Comparison of ENCODE assay signal across 15 cellular contexts in the genomic region with DNA sequence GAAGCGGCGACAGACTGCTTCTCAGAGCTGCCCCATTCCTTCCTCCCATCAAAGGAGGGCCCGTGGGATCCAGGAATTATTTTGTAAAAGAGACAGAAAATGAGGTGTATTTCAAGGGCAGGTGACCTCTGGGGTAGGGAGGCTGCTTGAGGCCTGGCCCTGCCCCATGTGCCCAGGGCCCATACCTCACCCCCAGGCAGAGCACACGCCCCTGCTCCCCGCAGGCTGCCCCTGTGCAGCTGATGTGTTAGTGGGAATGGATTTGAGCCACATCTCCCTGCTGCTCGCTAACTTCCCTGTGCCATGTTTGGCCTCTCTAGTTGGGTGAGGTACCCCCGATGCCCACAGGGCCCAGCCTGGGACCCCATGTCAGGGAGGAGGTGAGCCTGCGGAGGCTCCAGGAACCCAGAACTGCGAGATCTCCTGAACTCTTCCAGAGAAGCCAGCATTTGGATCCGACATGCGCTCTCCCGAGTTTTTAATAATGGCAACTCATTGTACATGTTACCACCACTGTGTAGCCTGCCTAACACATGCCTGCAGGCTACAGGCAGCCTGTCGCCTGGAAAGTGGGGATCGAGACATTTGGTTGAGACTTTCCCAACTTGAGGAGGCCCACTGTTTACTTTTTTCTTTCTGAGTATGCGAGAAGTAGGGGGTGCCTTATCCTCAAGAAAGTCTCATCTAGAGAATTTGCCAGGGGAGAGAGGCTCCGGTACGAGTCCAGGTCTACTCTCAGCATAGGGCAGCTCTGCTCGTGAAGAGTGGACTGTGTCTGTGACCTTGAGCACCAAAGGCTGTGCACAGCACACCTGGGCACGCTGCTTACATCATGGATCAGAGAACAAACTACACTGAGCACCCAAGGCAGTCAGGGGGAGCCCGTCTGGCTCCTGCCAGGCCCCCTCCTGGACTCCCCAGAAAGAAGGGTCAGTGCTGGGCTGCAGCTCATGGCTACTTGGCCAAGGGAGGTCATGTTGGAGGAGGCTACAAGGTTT.
"Had no signal": no experiment of that assay in that cellular context is flagged by ENCODE, and none has a peak within 500 bp of the region (broad histone marks: within the 10 kb centered on the region; RNA-seq: fewer than 3 reads in every experiment).

No MANE protein-coding gene starts in this region.

- H3K4me3 Mint-ChIP-seq: activated CD8-positive, alpha-beta memory T cell treated with anti-CD3 and anti-CD28 coated beads, Interleukin-2, amount 10 ng/mL, durations not matched to agents 7 days and 5 days; activated T-cell treated with anti-CD3 and anti-CD28 coated beads, Interleukin-2, amount 50 U/mL, for 24 hours; stimulated activated naive B cell treated with anti-CD40 and anti-IgM and Interleukin-4, amounts not matched to agents 10 μg/mL and 1 μg/mL and 100 μg/mL, for 72 hours had no signal

- H3K27ac Mint-ChIP-seq: activated CD8-positive, alpha-beta memory T cell treated with anti-CD3 and anti-CD28 coated beads, Interleukin-2, amount 10 ng/mL, durations not matched to agents 7 days and 5 days; activated T-cell treated with anti-CD3 and anti-CD28 coated beads, Interleukin-2, amount 50 U/mL, for 24 hours; naive B cell; progenitor cell of endocrine pancreas; stimulated activated naive B cell treated with anti-CD40 and anti-IgM and Interleukin-4, amounts not matched to agents 10 μg/mL and 1 μg/mL and 100 μg/mL, for 72 hours had no signal

- H3K36me3 ChIP-seq: upper lobe of left lung had no signal

- H3K36me3 Mint-ChIP-seq: activated CD8-positive, alpha-beta memory T cell treated with anti-CD3 and anti-CD28 coated beads, Interleukin-2, amount 10 ng/mL, durations not matched to agents 7 days and 5 days; naive B cell; stimulated activated naive B cell treated with anti-CD40 and anti-IgM and Interleukin-4, amounts not matched to agents 10 μg/mL and 1 μg/mL and 100 μg/mL, for 72 hours had no signal

- H3K4me3 ChIP-seq: upper lobe of left lung had no signal

- H3K9me3 Mint-ChIP-seq: activated T-cell treated with anti-CD3 and anti-CD28 coated beads, Interleukin-2, amount 50 U/mL, for 24 hours; naive B cell; stimulated activated naive B cell treated with anti-CD40 and anti-IgM and Interleukin-4, amounts not matched to agents 10 μg/mL and 1 μg/mL and 100 μg/mL, for 72 hours had no signal

- H3K27me3 ChIP-seq: upper lobe of left lung had no signal

- H3K27ac ChIP-seq: epithelial cell of prostate had no signal

- DNase-seq: activated CD4-positive, alpha-beta T cell treated with anti-CD3 and anti-CD28 coated beads, Interleukin-2, amount 50 U/mL, for 48 hours; activated CD4-positive, CD25-positive, alpha-beta regulatory T cell treated with anti-CD3 and anti-CD28 coated beads, Interleukin-2, amount 50 U/mL, for 72 hours; activated CD8-positive, alpha-beta memory T cell treated with anti-CD3 and anti-CD28 coated beads, Interleukin-2, amount 10 ng/mL, durations not matched to agents 7 days and 5 days; activated T-cell treated with anti-CD3 and anti-CD28 coated beads, Interleukin-2, amount 50 U/mL, for 24 hours; aorta; effector memory CD4-positive, alpha-beta T cell; hypothalamus; naive B cell; right cardiac atrium; stimulated activated CD4-positive, alpha-beta T cell treated with anti-CD3 and anti-CD28 coated beads, Interleukin-1b, Interleukin-23, amount 100 ng/mL, for 48 hours; stimulated activated naive B cell treated with anti-CD40 and anti-IgM and Interleukin-4, amounts not matched to agents 10 μg/mL and 1 μg/mL and 100 μg/mL, for 72 hours; upper lobe of left lung had no signal

- FAIRE-seq: colon had no signal

- ATAC-seq: activated CD8-positive, alpha-beta memory T cell treated with anti-CD3 and anti-CD28 coated beads, Interleukin-2, amount 10 ng/mL, durations not matched to agents 7 days and 5 days; right cardiac atrium; stimulated activated naive B cell treated with anti-CD40 and anti-IgM and Interleukin-4, amounts not matched to agents 10 μg/mL and 1 μg/mL and 100 μg/mL, for 72 hours had no signal

- H3K9me3 ChIP-seq: upper lobe of left lung had no signal
